In the genomic region with DNA sequence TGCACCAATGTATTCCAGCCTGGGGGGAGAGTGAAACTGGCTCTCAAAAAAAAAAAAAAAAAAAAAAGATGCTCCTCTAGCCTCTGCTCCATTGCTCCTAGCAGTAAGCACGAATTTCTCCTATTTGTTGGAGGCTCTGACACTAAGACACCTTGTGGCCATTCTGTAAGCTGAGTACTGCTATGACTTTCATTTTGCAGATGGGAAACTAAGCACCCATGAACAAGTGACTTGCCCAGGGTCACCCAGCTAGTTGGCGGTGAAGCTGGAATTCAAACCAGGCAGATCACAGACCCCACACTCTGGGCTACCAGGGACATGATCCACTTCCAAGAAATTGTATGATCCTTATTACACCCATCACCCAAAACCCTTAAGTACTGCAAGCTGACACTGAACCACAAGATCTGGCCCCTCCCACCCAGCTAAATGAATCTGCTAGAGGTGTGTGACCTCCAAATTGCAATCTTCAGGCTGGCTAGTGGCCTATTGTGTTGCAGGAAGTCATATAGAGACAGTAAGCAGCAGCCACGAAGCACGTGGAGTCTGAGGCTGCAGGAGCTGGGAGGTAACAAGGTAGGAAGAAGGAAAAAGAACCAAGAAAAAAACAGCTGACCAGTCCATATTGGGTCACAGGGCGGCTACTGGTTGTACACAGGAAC, we compare ENCODE assay signal across 16 cellular contexts.
DNase-seq lines count a peak whose midpoint lies in the region; ATAC-seq and TF ChIP-seq lines count a peak whose summit lies in the region.
"Had no signal": no experiment of that assay in that cellular context is flagged by ENCODE, and none has a peak within 500 bp of the region (broad histone marks: within the 10 kb centered on the region; RNA-seq: fewer than 3 reads in every experiment).

No MANE protein-coding gene starts in this region.

- H3K27me3 Mint-ChIP-seq in activated CD4-positive, alpha-beta T cell treated with anti-CD3 and anti-CD28 coated beads, Interleukin-2, amount 10 ng/mL, durations not matched to agents 7 days and 5 days: no peaks in the 10 kb centered on the region
- no peaks in the 10 kb centered on the region for H3K27me3 Mint-ChIP-seq in activated T-helper 1 cell treated with anti-CD3 and anti-CD28 coated beads, Interleukin-12 subunit alpha, Interleukin-12 subunit beta, Interleukin-2, Interleukin-4 antibody, amounts not matched to agents 30 ng/mL and 10 ng/mL and 1 ng/mL, durations not matched to agents 14 hours and 24 hours and 36 hours (ENCODE audit: insufficient read depth)

- TF ChIP-seq CTCF in GM20000 (IDR thresholded peaks at IDR 0.05; ENCODE audit: extremely low read depth, missing control alignments): no peak

- POLR2A ChIA-PET in activated CD4-positive, alpha-beta T cell treated with anti-CD3 and anti-CD28 coated beads, Interleukin-2, amount 10 ng/mL, durations not matched to agents 7 days and 5 days (lab: Charles Lee): no interaction called here

- CTCF ChIA-PET in activated CD4-positive, alpha-beta T cell treated with anti-CD3 and anti-CD28 coated beads, Interleukin-2, amount 10 ng/mL, durations not matched to agents 7 days and 5 days (lab: Charles Lee): no interaction called here

- no peaks in the 10 kb centered on the region for H3K9me3 Mint-ChIP-seq in activated CD4-positive, alpha-beta T cell treated with anti-CD3 and anti-CD28 coated beads, Interleukin-2, amount 10 ng/mL, durations not matched to agents 7 days and 5 days
- H3K9me3 Mint-ChIP-seq in activated T-helper 1 cell treated with anti-CD3 and anti-CD28 coated beads, Interleukin-12 subunit alpha, Interleukin-12 subunit beta, Interleukin-2, Interleukin-4 antibody, amounts not matched to agents 30 ng/mL and 10 ng/mL and 1 ng/mL, durations not matched to agents 14 hours and 24 hours and 36 hours: no peaks in the 10 kb centered on the region
- no peaks in the 10 kb centered on the region for H3K9me3 Mint-ChIP-seq in stimulated activated effector memory CD8-positive, alpha-beta T cell treated with anti-CD3 and anti-CD28 coated beads, Interleukin-12 subunit alpha, Interleukin-12 subunit beta, amount 100 ng/mL, for 72 hours

- H3K4me3 Mint-ChIP-seq in activated CD4-positive, alpha-beta T cell treated with anti-CD3 and anti-CD28 coated beads, Interleukin-2, amount 10 ng/mL, durations not matched to agents 7 days and 5 days: no peak overlapping the region
- H3K4me3 Mint-ChIP-seq in activated T-helper 1 cell treated with anti-CD3 and anti-CD28 coated beads, Interleukin-12 subunit alpha, Interleukin-12 subunit beta, Interleukin-2, Interleukin-4 antibody, amounts not matched to agents 30 ng/mL and 10 ng/mL and 1 ng/mL, durations not matched to agents 14 hours and 24 hours and 36 hours: no peak overlapping the region
- no peak overlapping the region for H3K4me3 Mint-ChIP-seq in stimulated activated effector memory CD8-positive, alpha-beta T cell treated with anti-CD3 and anti-CD28 coated beads, Interleukin-12 subunit alpha, Interleukin-12 subunit beta, amount 100 ng/mL, for 72 hours

- H3K36me3 Mint-ChIP-seq in activated CD4-positive, alpha-beta T cell treated with anti-CD3 and anti-CD28 coated beads, Interleukin-2, amount 10 ng/mL, durations not matched to agents 7 days and 5 days (ENCODE audit: low read depth): peaks cover 20% of the 10 kb centered on the region
- peaks cover 9% of the 10 kb centered on the region for H3K36me3 Mint-ChIP-seq in activated T-helper 1 cell treated with anti-CD3 and anti-CD28 coated beads, Interleukin-12 subunit alpha, Interleukin-12 subunit beta, Interleukin-2, Interleukin-4 antibody, amounts not matched to agents 30 ng/mL and 10 ng/mL and 1 ng/mL, durations not matched to agents 14 hours and 24 hours and 36 hours (ENCODE audit: low read depth)
- H3K36me3 Mint-ChIP-seq in stimulated activated effector memory CD8-positive, alpha-beta T cell treated with anti-CD3 and anti-CD28 coated beads, Interleukin-12 subunit alpha, Interleukin-12 subunit beta, amount 100 ng/mL, for 72 hours: peaks cover 9% of the 10 kb centered on the region

- intact Hi-C loops in activated T-helper 1 cell treated with anti-CD3 and anti-CD28 coated beads, Interleukin-12 subunit alpha, Interleukin-12 subunit beta, Interleukin-2, Interleukin-4 antibody, amounts not matched to agents 30 ng/mL and 10 ng/mL and 1 ng/mL, durations not matched to agents 14 hours and 24 hours and 36 hours (cut with micrococcal nuclease): loop anchor here (1.0 kb wide), 1 partner anchor 23 kb away; no protein-coding TSS in a partner anchor
- intact Hi-C loops in left ventricle myocardium superior (cut with micrococcal nuclease): no loop called here

- peaks cover 37% of the 10 kb centered on the region for H3K4me1 Mint-ChIP-seq in activated CD4-positive, alpha-beta T cell treated with anti-CD3 and anti-CD28 coated beads, Interleukin-2, amount 10 ng/mL, durations not matched to agents 7 days and 5 days
- H3K4me1 Mint-ChIP-seq in activated T-helper 1 cell treated with anti-CD3 and anti-CD28 coated beads, Interleukin-12 subunit alpha, Interleukin-12 subunit beta, Interleukin-2, Interleukin-4 antibody, amounts not matched to agents 30 ng/mL and 10 ng/mL and 1 ng/mL, durations not matched to agents 14 hours and 24 hours and 36 hours (ENCODE audit: low read depth): peaks cover 29% of the 10 kb centered on the region
- peaks cover 53% of the 10 kb centered on the region for H3K4me1 Mint-ChIP-seq in stimulated activated effector memory CD8-positive, alpha-beta T cell treated with anti-CD3 and anti-CD28 coated beads, Interleukin-12 subunit alpha, Interleukin-12 subunit beta, amount 100 ng/mL, for 72 hours

- DNase-seq in activated CD4-positive, alpha-beta T cell treated with anti-CD3 and anti-CD28 coated beads, Interleukin-2, amount 10 ng/mL, durations not matched to agents 7 days and 5 days: peak; percentile 54
- no peak for DNase-seq in activated CD4-positive, alpha-beta T cell treated with anti-CD3 and anti-CD28 coated beads for 1 hour
- peak; percentile 46 for DNase-seq in GM20000 (ENCODE audit: low spot score)
- peak; percentile 15 for DNase-seq in activated T-helper 1 cell treated with anti-CD3 and anti-CD28 coated beads, Interleukin-12 subunit alpha, Interleukin-12 subunit beta, Interleukin-2, Interleukin-4 antibody, amounts not matched to agents 30 ng/mL and 10 ng/mL and 1 ng/mL, durations not matched to agents 14 hours and 24 hours and 36 hours (ENCODE audit: low spot score)
- DNase-seq in stimulated activated effector memory CD8-positive, alpha-beta T cell treated with anti-CD3 and anti-CD28 coated beads, Interleukin-12 subunit alpha, Interleukin-12 subunit beta, amount 100 ng/mL, for 72 hours (ENCODE audit: low spot score in 2 of 2): peak in 1 of 2 donors; percentile 54
- no peak for DNase-seq in left ventricle myocardium superior
- DNase-seq in medulla oblongata (ENCODE audit: extremely low spot score): no peak
- DNase-seq: activated CD8-positive, alpha-beta memory T cell treated with anti-CD3 and anti-CD28 coated beads for 24 hours; central memory CD4-positive, alpha-beta T cell; DMS 273 treated with DMSO at 0.1 percent for 48 hours; KG1; lower lobe of right lung; NCI-H1436 treated with DMSO at 0.1 percent for 48 hours; stimulated activated CD4-positive, alpha-beta T cell treated with anti-CD3 and anti-CD28 coated beads, Interleukin-4, amount 100 ng/mL, for 4 hours had no signal

- peak overlapping the region; percentile 43 for H3K27ac Mint-ChIP-seq in activated CD4-positive, alpha-beta T cell treated with anti-CD3 and anti-CD28 coated beads, Interleukin-2, amount 10 ng/mL, durations not matched to agents 7 days and 5 days
- no peak overlapping the region for H3K27ac Mint-ChIP-seq in activated T-helper 1 cell treated with anti-CD3 and anti-CD28 coated beads, Interleukin-12 subunit alpha, Interleukin-12 subunit beta, Interleukin-2, Interleukin-4 antibody, amounts not matched to agents 30 ng/mL and 10 ng/mL and 1 ng/mL, durations not matched to agents 14 hours and 24 hours and 36 hours
- no peak overlapping the region for H3K27ac Mint-ChIP-seq in stimulated activated effector memory CD8-positive, alpha-beta T cell treated with anti-CD3 and anti-CD28 coated beads, Interleukin-12 subunit alpha, Interleukin-12 subunit beta, amount 100 ng/mL, for 72 hours

- peak; percentile 86 for ATAC-seq in stimulated activated effector memory CD8-positive, alpha-beta T cell treated with anti-CD3 and anti-CD28 coated beads, Interleukin-12 subunit alpha, Interleukin-12 subunit beta, amount 100 ng/mL, for 72 hours
- ATAC-seq in left ventricle myocardium superior (no peak), HG03175 (IDR thresholded peaks at IDR 0.05; ENCODE audit: unreplicated experiment) (no peak)
- ATAC-seq: lower lobe of right lung, sciatic nerve had no signal

Comparison
In these comparisons a context has a peak if more than half of its experiments do, and no peak if none do; other contexts are left out.
1. DNase-seq: peak in activated CD4-positive, alpha-beta T cell treated with anti-CD3 and anti-CD28 coated beads, Interleukin-2, amount 10 ng/mL, durations not matched to agents 7 days and 5 days (single experiment), GM20000 (single experiment) and activated T-helper 1 cell treated with anti-CD3 and anti-CD28 coated beads, Interleukin-12 subunit alpha, Interleukin-12 subunit beta, Interleukin-2, Interleukin-4 antibody, amounts not matched to agents 30 ng/mL and 10 ng/mL and 1 ng/mL, durations not matched to agents 14 hours and 24 hours and 36 hours (single experiment); none in activated CD4-positive, alpha-beta T cell treated with anti-CD3 and anti-CD28 coated beads for 1 hour (single experiment), left ventricle myocardium superior (single experiment) and medulla oblongata (single experiment).